In genomic region chr2:97870396-97870843, GRCh38 we compare ENCODE assay signal across 8 cellular contexts.
DNase-seq lines count a peak whose midpoint lies in the region; ATAC-seq and TF ChIP-seq lines count a peak whose summit lies in the region.

No MANE protein-coding gene starts in this region.

- ATAC-seq in HG03565 (IDR thresholded peaks at IDR 0.05; ENCODE audit: unreplicated experiment): peak; percentile 98
- ATAC-seq in effector memory CD8-positive, alpha-beta T cell (replicated peaks): peak; percentile 98

- H3K4me3 Mint-ChIP-seq in effector memory CD8-positive, alpha-beta T cell: peak overlapping the region in 1 of 2 donors; percentile 33

- no peaks in the 10 kb centered on the region for H3K36me3 Mint-ChIP-seq in effector memory CD8-positive, alpha-beta T cell (ENCODE audit: insufficient read depth)

- peaks cover 27 to 40% of the 10 kb centered on the region in 2 donors for H3K4me1 Mint-ChIP-seq in effector memory CD8-positive, alpha-beta T cell (ENCODE audit: low read depth in 2 of 2)

- no peaks in the 10 kb centered on the region for H3K9me3 Mint-ChIP-seq in effector memory CD8-positive, alpha-beta T cell

- H3K27me3 Mint-ChIP-seq in effector memory CD8-positive, alpha-beta T cell: no peaks in the 10 kb centered on the region

- DNase-seq in Daoy (ENCODE audit: low read depth) (peak; percentile 89), GM20000 (ENCODE audit: low spot score) (peak; percentile 69), SKM-1 (lab: John Stamatoyannopoulos, UW; ENCODE audit: unreplicated experiment) (peak; percentile 55), non-pigmented ciliary epithelial cell (ENCODE audit: low read depth) (peak; percentile 63), NCI-H2171 (lab: John Stamatoyannopoulos, UW) (no peak), DMS153 treated with DMSO at 0.1 percent for 48 hours (lab: John Stamatoyannopoulos, UW; ENCODE audit: unreplicated experiment) (no peak)
- DNase-seq in effector memory CD8-positive, alpha-beta T cell: peak; percentile 12 to 43 (median 26)

- TF ChIP-seq CTCF in GM20000 (IDR thresholded peaks at IDR 0.05; ENCODE audit: extremely low read depth, missing control alignments): no peak

- H3K27ac Mint-ChIP-seq in effector memory CD8-positive, alpha-beta T cell: peak overlapping the region in 1 of 2 donors; percentile 71

Comparison
In these comparisons a context has a peak if more than half of its experiments do, and no peak if none do; other contexts are left out.
1. DNase-seq: peak in Daoy (single experiment), GM20000 (single experiment), SKM-1 (single experiment), effector memory CD8-positive, alpha-beta T cell (3 of 3) and non-pigmented ciliary epithelial cell (single experiment); none in NCI-H2171 (single experiment) and DMS153 treated with DMSO at 0.1 percent for 48 hours (single experiment).